ENCODE assay signal across 18 cellular contexts in genomic region chr4:11746734-11747133, GRCh38.
DNase-seq lines count a peak whose midpoint lies in the region; ATAC-seq and TF ChIP-seq lines count a peak whose summit lies in the region.
"Had no signal": no experiment of that assay in that cellular context is flagged by ENCODE, and none has a peak within 500 bp of the region (broad histone marks: within the 10 kb centered on the region; RNA-seq: fewer than 3 reads in every experiment).

No MANE protein-coding gene starts in this region.

- peak; percentile 48 for DNase-seq in MM.1S
- DNase-seq in dermis blood vessel endothelial cell: peak; percentile 14
- peak; percentile 19 to 57 for DNase-seq in foreskin keratinocyte
- DNase-seq in glomerular visceral epithelial cell (ENCODE audit: extremely low spot score): no peak
- DNase-seq in NCI-H2196 (lab: John Stamatoyannopoulos, UW; ENCODE audit: unreplicated experiment): no peak
- DNase-seq: BE2C, HFFc6, NCI-H1092, NCI-H1436 treated with DMSO at 0.1 percent for 48 hours, NCI-H2029, NCI-H226, NCI-H524, SHP77 treated with DMSO at 0.1 percent for 48 hours, SW 1271 had no signal

- H3K4me3 ChIP-seq in MM.1S (ENCODE audit: low read length): no peak overlapping the region
- H3K4me3 ChIP-seq: K562, SK-N-MC had no signal

- no peak for TF ChIP-seq CTCF in MM.1S (IDR thresholded peaks at IDR 0.05; ENCODE audit: low read length)
- TF ChIP-seq CTCF in foreskin keratinocyte (conservative IDR thresholded peaks at IDR 0.05): no peak

- H3F3A ChIP-seq in MM.1S (ENCODE audit: insufficient read depth, low read length): no peaks in the 10 kb centered on the region

- no peaks in the 10 kb centered on the region for H3K79me2 ChIP-seq in MM.1S (ENCODE audit: low read length)

- H2AFZ ChIP-seq in MM.1S (ENCODE audit: low read length): no peak overlapping the region

- no peak overlapping the region for H3K4me2 ChIP-seq in MM.1S (ENCODE audit: low read depth, low read length)

- no peak overlapping the region for H3K9ac ChIP-seq in MM.1S (ENCODE audit: low read length)

- no peaks in the 10 kb centered on the region for H3K9me3 ChIP-seq in MM.1S (replicated peaks; ENCODE audit: insufficient read depth, low read length)
- H3K9me3 ChIP-seq: BE2C had no signal

- no peaks in the 10 kb centered on the region for H3K36me3 ChIP-seq in MM.1S (replicated peaks; ENCODE audit: insufficient read depth, low read length)
- H3K36me3 ChIP-seq: BE2C had no signal

- ATAC-seq in foreskin keratinocyte (peak; percentile 52), GM19395 (IDR thresholded peaks at IDR 0.05; ENCODE audit: unreplicated experiment) (no peak), GM19397 (IDR thresholded peaks at IDR 0.05; ENCODE audit: unreplicated experiment) (no peak)
- ATAC-seq: K562 had no signal

- H3K27me3 ChIP-seq in MM.1S (replicated peaks; ENCODE audit: insufficient read depth, low read length) (no peaks in the 10 kb centered on the region), foreskin keratinocyte (no peaks in the 10 kb centered on the region)
- H3K27me3 ChIP-seq: BE2C had no signal

- peaks cover 15% of the 10 kb centered on the region; the same call in 1 of the 2 replicates for H3K4me1 ChIP-seq in MM.1S (ENCODE audit: low read length)
- peaks cover 28% of the 10 kb centered on the region for H3K4me1 ChIP-seq in foreskin keratinocyte
- H3K4me1 ChIP-seq: BE2C had no signal

- no peaks in the 10 kb centered on the region for H3K9me2 ChIP-seq in MM.1S (replicated peaks; ENCODE audit: insufficient read depth, low read length)

- no peaks in the 10 kb centered on the region for H4K20me1 ChIP-seq in MM.1S (ENCODE audit: insufficient read depth, low read length)

- H3K27ac ChIP-seq in MM.1S (ENCODE audit: low read length) (no peak overlapping the region), foreskin keratinocyte (peak overlapping the region; percentile 68)
- H3K27ac ChIP-seq: SK-N-MC had no signal

Comparison
In these comparisons a context has a peak if more than half of its experiments do, and no peak if none do; other contexts are left out.
1. DNase-seq: peak in MM.1S (single experiment), dermis blood vessel endothelial cell (single experiment) and foreskin keratinocyte (2 of 2); none in glomerular visceral epithelial cell (single experiment) and NCI-H2196 (single experiment).